In the genomic region with DNA sequence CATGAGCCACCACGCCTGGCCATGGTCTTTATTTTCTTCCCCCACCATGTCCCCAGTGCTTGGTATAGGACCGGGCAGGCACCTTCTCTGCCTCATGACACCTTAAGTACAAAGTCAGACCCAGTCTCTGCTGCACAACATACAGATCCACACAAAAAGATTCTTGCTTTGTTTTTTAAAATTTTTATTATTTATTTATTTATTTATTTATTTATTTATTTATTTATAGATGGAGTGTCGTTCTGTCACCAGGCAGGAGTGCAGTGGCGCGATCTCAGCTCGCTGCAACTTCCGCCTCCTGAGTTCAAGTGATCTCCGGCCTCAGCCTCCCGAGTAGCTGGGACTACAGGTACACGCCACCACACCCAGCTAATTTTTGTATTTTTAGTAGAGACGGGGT, we compare ENCODE assay signal across 25 cellular contexts. TPM values are rescaled to one million over a fixed set of nuclear protein-coding genes. Genes with fewer than 3 reads are reported as not detected.
A peak's percentile ranks its signal among the peaks of the same experiment; 100 is the strongest.
DNase-seq lines count a peak whose midpoint lies in the region; ATAC-seq, FAIRE-seq and TF ChIP-seq lines count a peak whose summit lies in the region.
"Had no signal": no experiment of that assay in that cellular context is flagged by ENCODE, and none has a peak within 500 bp of the region (broad histone marks: within the 10 kb centered on the region; RNA-seq: fewer than 3 reads in every experiment).

No MANE protein-coding gene starts in this region.

- H3K36me3 Mint-ChIP-seq in T-helper 17 cell (ENCODE audit: low read depth), result peaks cover 5% of the 10 kb centered on the region
- H3K36me3 Mint-ChIP-seq in GM23338 (ENCODE audit: low read depth), result peaks cover 4% of the 10 kb centered on the region; the same call in 2 of the 3 replicates
- no peaks in the 10 kb centered on the region for H3K36me3 Mint-ChIP-seq in activated CD8-positive, alpha-beta T cell treated with anti-CD3 and anti-CD28 coated beads for 36 hours (ENCODE audit: low read depth)

- H3K4me1 Mint-ChIP-seq in T-helper 17 cell (peaks cover 14% of the 10 kb centered on the region), GM23338 (peaks cover 7% of the 10 kb centered on the region)
- peaks cover 8% of the 10 kb centered on the region for H3K4me1 Mint-ChIP-seq in activated CD8-positive, alpha-beta T cell treated with anti-CD3 and anti-CD28 coated beads for 36 hours (ENCODE audit: low read depth)

- H3K9me2 ChIP-seq in GM23338 (ENCODE audit: insufficient read depth), result no peaks in the 10 kb centered on the region

- H3K36me3 ChIP-seq in HEK293 (ENCODE audit: control insufficient read depth in 2 of 2, insufficient read depth in 1 of 2, low read length in 2 of 2) (no peaks in the 10 kb centered on the region), K562 (ENCODE audit: control insufficient read depth, insufficient read depth, low read length) (no peaks in the 10 kb centered on the region), GM23338 (ENCODE audit: insufficient read depth) (no peaks in the 10 kb centered on the region)
- H3K36me3 ChIP-seq: BE2C, BLaER1 had no signal

- H3K4me2 ChIP-seq in A549, result no peak overlapping the region
- H3K4me2 ChIP-seq in K562 (ENCODE audit: insufficient read depth, low read length), result no peak overlapping the region
- H3K4me2 ChIP-seq in GM23338, result no peak overlapping the region
- H3K4me2 ChIP-seq: BLaER1 had no signal

- DNase-seq in A549 (ENCODE audit: low read depth in 1 of 2, low spot score in 1 of 2) (no peak), T-helper 17 cell (no peak), K562 (ENCODE audit: extremely low read depth in 1 of 4, low spot score in 3 of 4) (no peak), GM23338 (ENCODE audit: low spot score) (no peak)
- DNase-seq in activated naive CD4-positive, alpha-beta T cell (lab: John Stamatoyannopoulos, UW), result no peak
- no peak for DNase-seq in activated CD8-positive, alpha-beta T cell treated with anti-CD3 and anti-CD28 coated beads for 36 hours
- DNase-seq: ACHN; BE2C; C1 segment of cervical spinal cord; Caco-2; Calu3; CD4-positive, alpha-beta T cell; CD8-positive, alpha-beta T cell; DMS79 treated with DMSO at 0.1 percent for 48 hours; GF-D8 had no signal

- no peaks in the 10 kb centered on the region; the same call in 1 of the 2 replicates for H4K20me1 ChIP-seq in K562 (replicated peaks; ENCODE audit: control insufficient read depth, insufficient read depth, low read length)
- no peaks in the 10 kb centered on the region; the same call in 1 of the 2 replicates for H4K20me1 ChIP-seq in GM23338 (replicated peaks; ENCODE audit: insufficient read depth)

- no TSS peak for BruUV-seq in K562 (replicated peaks; lab: Mats Ljungman, UMichigan)

- H3K27ac ChIP-seq in A549, result no peak overlapping the region
- no peak overlapping the region for H3K27ac ChIP-seq in HEK293 (ENCODE audit: extremely low read depth, low read depth, low read length)
- H3K27ac ChIP-seq in K562 (ENCODE audit: extremely low read depth, low read depth, low read length), result no peak overlapping the region
- H3K27ac ChIP-seq in GM23338 (ENCODE audit: low read depth), result no peak overlapping the region
- H3K27ac ChIP-seq: 22Rv1, BLaER1 had no signal

- no peaks in the 10 kb centered on the region for H3K4me1 ChIP-seq in A549
- H3K4me1 ChIP-seq in HEK293 (ENCODE audit: control insufficient read depth, insufficient read depth, low read length), result no peaks in the 10 kb centered on the region
- peaks cover 5 to 49% of the 10 kb centered on the region in 2 experiments; a peak in 4 of 5 replicates for H3K4me1 ChIP-seq in K562 (replicated peaks in 1 of 2; ENCODE audit: control insufficient read depth in 2 of 2, insufficient read depth in 2 of 2, low read length in 2 of 2)
- H3K4me1 ChIP-seq in GM23338 (ENCODE audit: insufficient read depth), result no peaks in the 10 kb centered on the region; the same call in 1 of the 2 replicates
- H3K4me1 ChIP-seq: BE2C, Caco-2 had no signal

- TF ChIP-seq RAD21 in A549 (conservative IDR thresholded peaks at IDR 0.05 in 1 of 2, IDR thresholded peaks at IDR 0.05 in 1 of 2) (no peak), K562 (CRISPR knock-in tag; conservative IDR thresholded peaks at IDR 0.05 in 1 of 2, IDR thresholded peaks at IDR 0.05 in 1 of 2) (no peak)

- FAIRE-seq in A549 (lab: Jason Lieb, UNC) (no peak), K562 (lab: Jason Lieb, UNC) (no peak)
- FAIRE-seq: D721Med, G401.6, GM12891, GM18507, GM19239 had no signal

- H2AFZ ChIP-seq in K562 (ENCODE audit: low read depth, low read length), result no peak overlapping the region
- H2AFZ ChIP-seq in GM23338, result no peak overlapping the region

- peaks cover 25% of the 10 kb centered on the region for H3K79me2 ChIP-seq in K562 (ENCODE audit: control insufficient read depth, insufficient read depth, low read length)
- no peaks in the 10 kb centered on the region for H3K79me2 ChIP-seq in GM23338 (replicated peaks; ENCODE audit: insufficient read depth)

- H3K9me3 ChIP-seq in A549 (no peaks in the 10 kb centered on the region), HEK293 (ENCODE audit: control insufficient read depth, insufficient read depth, low read depth, low read length) (no peaks in the 10 kb centered on the region), T-helper 17 cell (ENCODE audit: control insufficient read depth, low read length, poor library complexity, severe bottlenecking) (no peaks in the 10 kb centered on the region), K562 (replicated peaks; ENCODE audit: control insufficient read depth, insufficient read depth, low read depth, low read length) (no peaks in the 10 kb centered on the region)
- H3K9me3 ChIP-seq: BE2C, Caco-2 had no signal

- TF ChIP-seq POLR2A in A549 (IDR thresholded peaks at IDR 0.05; ENCODE audit: low read length) (no peak), K562 (conservative IDR thresholded peaks at IDR 0.05) (no peak)

- H3K9me3 Mint-ChIP-seq in GM23338, result peaks cover 5% of the 10 kb centered on the region; the same call in 1 of the 3 replicates
- H3K9me3 Mint-ChIP-seq in activated CD8-positive, alpha-beta T cell treated with anti-CD3 and anti-CD28 coated beads for 36 hours, result no peaks in the 10 kb centered on the region
- H3K9me3 Mint-ChIP-seq: CD4-positive, alpha-beta T cell; CD8-positive, alpha-beta T cell had no signal

- ATAC-seq in A549 (no peak), T-helper 17 cell (no peak), K562 (no peak), GM23338 (no peak), GM18867 (IDR thresholded peaks at IDR 0.05; ENCODE audit: unreplicated experiment) (no peak)
- no peak for ATAC-seq in activated CD8-positive, alpha-beta T cell treated with anti-CD3 and anti-CD28 coated beads for 36 hours
- ATAC-seq: CD8-positive, alpha-beta T cell had no signal

- no peak for TF ChIP-seq EP300 in A549 (IDR thresholded peaks at IDR 0.05)
- no peak for TF ChIP-seq EP300 in K562 (IDR thresholded peaks at IDR 0.05; ENCODE audit: low read length)

- intact Hi-C loops in K562 (cut with micrococcal nuclease), result no loop called here
- intact Hi-C loops in activated CD8-positive, alpha-beta T cell treated with anti-CD3 and anti-CD28 coated beads for 36 hours (cut with micrococcal nuclease), result no loop called here

- no peak for TF ChIP-seq CTCF in A549 (IDR thresholded peaks at IDR 0.05)
- TF ChIP-seq CTCF in HEK293 (tag by site-specific recombination; IDR thresholded peaks at IDR 0.05), result no peak
- TF ChIP-seq CTCF in K562 (IDR thresholded peaks at IDR 0.05 in 2 of 3, conservative IDR thresholded peaks at IDR 0.05 in 1 of 3; ENCODE audit: insufficient read depth in 2 of 3, low read depth in 1 of 3, low read length in 3 of 3), result no peak
- no peak for TF ChIP-seq CTCF in GM23338 (conservative IDR thresholded peaks at IDR 0.05; ENCODE audit: low read depth in 2 of 2)
- TF ChIP-seq CTCF in activated CD8-positive, alpha-beta T cell treated with anti-CD3 and anti-CD28 coated beads for 36 hours (IDR thresholded peaks at IDR 0.05), result no peak

- POLR2A ChIA-PET in A549 (lab: Yijun Ruan, JAX), result interaction anchor here (1.0 kb wide), 1 partner anchor 160 kb away, joined by 3 read pairs; no protein-coding TSS in a partner anchor
- POLR2A ChIA-PET in HEK293 (lab: Yijun Ruan, JAX), result no interaction called here
- POLR2A ChIA-PET in K562 (lab: Yijun Ruan, JAX), result no interaction called here
- POLR2A ChIA-PET in activated CD8-positive, alpha-beta T cell treated with anti-CD3 and anti-CD28 coated beads for 36 hours (lab: Charles Lee), result interaction anchor here (1.2 kb wide), 1 partner anchor 107 kb away, joined by 3 read pairs; no protein-coding TSS in a partner anchor

- H3K27me3 ChIP-seq in K562 (ENCODE audit: control insufficient read depth in 2 of 2, insufficient read depth in 2 of 2, low read length in 2 of 2) (no peaks in the 10 kb centered on the region; a peak in 1 of 5 replicates), GM23338 (ENCODE audit: insufficient read depth) (peaks cover 67% of the 10 kb centered on the region)
- H3K27me3 ChIP-seq: BE2C had no signal

- H3K4me3 ChIP-seq in A549, result no peak overlapping the region
- H3K4me3 ChIP-seq in HEK293 (ENCODE audit: low read depth, low read length), result no peak overlapping the region
- H3K4me3 ChIP-seq in K562, result no peak overlapping the region
- H3K4me3 ChIP-seq in GM23338, result no peak overlapping the region
- H3K4me3 ChIP-seq: BLaER1 had no signal

- CTCF ChIA-PET in A549 (lab: Yijun Ruan, JAX) (interaction anchor here (1.1 to 1.7 kb wide), 3 partner anchors 9 to 69 kb away, joined by 4 to 5 read pairs (median 5); no protein-coding TSS in a partner anchor), HEK293 (lab: Yijun Ruan, JAX) (interaction anchor here (0.9 to 1.1 kb wide), 2 partner anchors 28 to 102 kb away, joined by 3 to 4 read pairs; no protein-coding TSS in a partner anchor), K562 (lab: Yijun Ruan, JAX; ENCODE audit: low intra/inter-chr PET ratio) (no interaction called here)
- CTCF ChIA-PET in activated CD8-positive, alpha-beta T cell treated with anti-CD3 and anti-CD28 coated beads for 36 hours (lab: Charles Lee), result interaction anchor here (0.6 to 2.6 kb wide), 5 partner anchors 9 to 240 kb away, joined by 3 to 10 read pairs (median 6); no protein-coding TSS in a partner anchor

- H3K27ac Mint-ChIP-seq in T-helper 17 cell, result peak overlapping the region; percentile 41
- H3K27ac Mint-ChIP-seq in GM23338, result no peak overlapping the region
- H3K27ac Mint-ChIP-seq in activated CD8-positive, alpha-beta T cell treated with anti-CD3 and anti-CD28 coated beads for 36 hours, result no peak overlapping the region
- H3K27ac Mint-ChIP-seq: CD4-positive, alpha-beta T cell; CD8-positive, alpha-beta T cell had no signal

- H3K9me1 ChIP-seq in K562 (ENCODE audit: control insufficient read depth, insufficient read depth, low read length), result no peaks in the 10 kb centered on the region

- H3K9ac ChIP-seq in K562 (ENCODE audit: insufficient read depth in 1 of 2, low read depth in 2 of 2, low read length in 2 of 2), result no peak overlapping the region
- H3K9ac ChIP-seq: BLaER1 had no signal

- H3F3A ChIP-seq in GM23338 (replicated peaks; ENCODE audit: low read depth), result peaks cover 8% of the 10 kb centered on the region; the same call in 1 of the 2 replicates

- in situ Hi-C loops in K562 (cut with MboI), result no loop called here

- H3K27me3 Mint-ChIP-seq in T-helper 17 cell (peaks cover 17% of the 10 kb centered on the region), GM23338 (ENCODE audit: insufficient read depth, low read depth, poor library complexity) (peaks cover 66% of the 10 kb centered on the region)
- H3K27me3 Mint-ChIP-seq in activated CD8-positive, alpha-beta T cell treated with anti-CD3 and anti-CD28 coated beads for 36 hours, result peaks cover 8% of the 10 kb centered on the region

- WGBS in A549 (ENCODE audit: missing lambda C conversion rate), result 92% methylated on average over 11 of the region's 11 CpGs
- WGBS in K562 (ENCODE audit: insufficient coverage, low coverage, missing lambda C conversion rate), result 89% methylated on average over 11 of the region's 11 CpGs

- H3K4me3 Mint-ChIP-seq in T-helper 17 cell (no peak overlapping the region), GM23338 (no peak overlapping the region)
- no peak overlapping the region for H3K4me3 Mint-ChIP-seq in activated CD8-positive, alpha-beta T cell treated with anti-CD3 and anti-CD28 coated beads for 36 hours
- H3K4me3 Mint-ChIP-seq: CD8-positive, alpha-beta T cell had no signal

RNA-seq across cellular contexts. Expression of a gene that starts 2.5 kb away (rescaled TPM):
- polyA plus RNA-seq in A549 (2011; rRNA removed), result 0.52 and 1.0 TPM in 2 replicates
- polyA plus RNA-seq in A549 (2012; cell fraction: cytosol; rRNA removed), result 1.1 and 1.5 TPM in 2 replicates
- 1.5 and 2.0 TPM in 2 replicates for polyA plus RNA-seq in A549 (2012; cell fraction: nucleus; rRNA removed)
- polyA plus RNA-seq in A549 (2017; fragmentation: RNase III; extraction: RNeasy Plus Mini Kit Qiagen cat#74134 plus additional on column Dnase treatment), result 3.0 to 4.5 TPM (median 3.0 TPM) in 3 replicates
- polyA minus RNA-seq in A549 (2011; rRNA and poly(A)+ RNA removed), result 1.1 and 2.5 TPM in 2 replicates
- total RNA-seq in T-helper 17 cell, result under 1 TPM; 0.75 to 0.86 TPM
- total RNA-seq in K562 (2011; cell fraction: chromatin; rRNA removed; ENCODE audit: low replicate concordance), result 18.3 and 47.5 TPM in 2 replicates
- total RNA-seq in K562 (2011; cell fraction: nucleolus; rRNA removed), result 13.6 and 14.8 TPM in 2 replicates
- 10.4 and 11.4 TPM in 2 replicates for total RNA-seq in K562 (2011; cell fraction: nucleoplasm; rRNA removed)
- total RNA-seq in K562 (2014; rRNA removed), result 5.4 and 7.7 TPM in 2 replicates
- total RNA-seq in K562 (2014; rRNA removed; fragmentation: Illumina TruSeq; extraction: Trizol), result 2.3 and 6.4 TPM in 2 replicates
- total RNA-seq in K562 (2015; rRNA removed; fragmentation: Illumina TruSeq; extraction: Trizol), result 3.1 and 3.8 TPM in 2 replicates
- 23.1 and 26.8 TPM in 2 replicates for total RNA-seq in K562 (2021)
- 2.9 and 5.6 TPM in 2 replicates for polyA plus RNA-seq in K562 (2011; rRNA removed)
- polyA plus RNA-seq in K562 (2011; cell fraction: cytosol; rRNA removed), result 3.2 and 3.6 TPM in 2 replicates
- polyA plus RNA-seq in K562 (2011; cell fraction: nucleus; rRNA removed), result 10.1 and 10.4 TPM in 2 replicates
- 8.7 and 9.6 TPM in 2 replicates for polyA plus RNA-seq in K562 (2012)
- polyA plus RNA-seq in K562 (2014; fragmentation: Illumina TruSeq; extraction: Trizol), result 7.7 and 9.2 TPM in 2 replicates
- polyA plus RNA-seq in K562 (2014; fragmentation: Nextera tagmentation; extraction: Ambion mirVana), result under 1 TPM; 0.28 to 0.34 TPM
- 6.8 and 7.2 TPM in 2 replicates for polyA plus RNA-seq in K562 (2014; rRNA removed)
- 2.8 and 3.1 TPM in 2 replicates for polyA minus RNA-seq in K562 (2011; rRNA and poly(A)+ RNA removed)
- 7.3 and 7.8 TPM in 2 replicates for polyA minus RNA-seq in K562 (2011; cell fraction: cytosol; rRNA and poly(A)+ RNA removed)
- 5.7 and 7.9 TPM in 2 replicates for polyA minus RNA-seq in K562 (2011; cell fraction: nucleus; rRNA and poly(A)+ RNA removed)
- total RNA-seq in GM23338 (2014; rRNA removed; shearing (Covaris generic)), result 0.14 and 1.2 TPM in 2 replicates
- polyA plus RNA-seq in GM23338 (2016; fragmentation: Nextera tagmentation; extraction: Ambion mirVana), result 0.06 and 0.31 TPM in 2 replicates
- total RNA-seq in activated CD8-positive, alpha-beta T cell treated with anti-CD3 and anti-CD28 coated beads for 36 hours, result 1 to 10 TPM; 4.7 to 5.0 TPM

RNA-seq across cellular contexts. Expression of a gene that starts 23.4 kb away (rescaled TPM):
- polyA plus RNA-seq in A549 (2011; rRNA removed) (0.12 and 0.16 TPM in 2 replicates), A549 (2017; fragmentation: RNase III; extraction: RNeasy Plus Mini Kit Qiagen cat#74134 plus additional on column Dnase treatment) (0.12 to 0.21 TPM (median 0.14 TPM) in 3 replicates), K562 (2011; rRNA removed) (0.60 and 0.89 TPM in 2 replicates), K562 (2014; fragmentation: Illumina TruSeq; extraction: Trizol) (0.71 and 0.83 TPM in 2 replicates), K562 (2014; fragmentation: Nextera tagmentation; extraction: Ambion mirVana) (under 1 TPM; 0.42 to 0.63 TPM), K562 (2014; rRNA removed) (0.50 and 0.66 TPM in 2 replicates), GM23338 (2016; fragmentation: Nextera tagmentation; extraction: Ambion mirVana) (0.10 and 0.18 TPM in 2 replicates)
- 0.16 and 0.19 TPM in 2 replicates for polyA plus RNA-seq in A549 (2012; cell fraction: cytosol; rRNA removed)
- polyA plus RNA-seq in A549 (2012; cell fraction: nucleus; rRNA removed), result 0.35 and 0.54 TPM in 2 replicates
- polyA minus RNA-seq in A549 (2011; rRNA and poly(A)+ RNA removed), result 0.08 TPM in 1 of 2 replicates, not detected in the other
- total RNA-seq in T-helper 17 cell (not detected), K562 (2014; rRNA removed) (0.27 and 0.82 TPM in 2 replicates), K562 (2014; rRNA removed; fragmentation: Illumina TruSeq; extraction: Trizol) (0.38 and 0.40 TPM in 2 replicates), K562 (2015; rRNA removed; fragmentation: Illumina TruSeq; extraction: Trizol) (0.22 and 0.23 TPM in 2 replicates), K562 (2021) (0.74 and 0.78 TPM in 2 replicates)
- 2.2 and 4.9 TPM in 2 replicates for total RNA-seq in K562 (2011; cell fraction: chromatin; rRNA removed; ENCODE audit: low replicate concordance)
- 2.3 and 2.4 TPM in 2 replicates for total RNA-seq in K562 (2011; cell fraction: nucleolus; rRNA removed)
- total RNA-seq in K562 (2011; cell fraction: nucleoplasm; rRNA removed), result 2.3 and 3.3 TPM in 2 replicates
- polyA plus RNA-seq in K562 (2011; cell fraction: cytosol; rRNA removed), result 0.71 and 0.72 TPM in 2 replicates
- polyA plus RNA-seq in K562 (2011; cell fraction: nucleus; rRNA removed), result 1.9 and 3.0 TPM in 2 replicates
- 0.43 and 0.97 TPM in 2 replicates for polyA plus RNA-seq in K562 (2012)
- polyA minus RNA-seq in K562 (2011; rRNA and poly(A)+ RNA removed), result 0.18 and 0.28 TPM in 2 replicates
- polyA minus RNA-seq in K562 (2011; cell fraction: cytosol; rRNA and poly(A)+ RNA removed), result 0.48 TPM in 1 of 2 replicates, not detected in the other
- 0.33 TPM in 1 of 2 replicates, not detected in the other for polyA minus RNA-seq in K562 (2011; cell fraction: nucleus; rRNA and poly(A)+ RNA removed)
- total RNA-seq in GM23338 (2014; rRNA removed; shearing (Covaris generic)), result 0.28 TPM in 1 of 2 replicates, not detected in the other
- total RNA-seq in activated CD8-positive, alpha-beta T cell treated with anti-CD3 and anti-CD28 coated beads for 36 hours, result not detected
- total RNA-seq: Caco-2; CD4-positive, alpha-beta T cell; CD8-positive, alpha-beta T cell had no signal
- polyA plus RNA-seq: AG04450 had no signal

RNA-seq across cellular contexts. Expression of a gene that starts 35.7 kb away (rescaled TPM):
- polyA plus RNA-seq in A549 (2011; rRNA removed) (18.3 and 26.4 TPM in 2 replicates), A549 (2017; fragmentation: RNase III; extraction: RNeasy Plus Mini Kit Qiagen cat#74134 plus additional on column Dnase treatment) (30.7 to 31.9 TPM (median 31.1 TPM) in 3 replicates), K562 (2011; rRNA removed) (29.2 and 30.4 TPM in 2 replicates), K562 (2014; fragmentation: Illumina TruSeq; extraction: Trizol) (11.5 and 20.3 TPM in 2 replicates), K562 (2014; fragmentation: Nextera tagmentation; extraction: Ambion mirVana) (1 to 10 TPM; 5.1 to 6.8 TPM), K562 (2014; rRNA removed) (114 and 122 TPM in 2 replicates), GM23338 (2016; fragmentation: Nextera tagmentation; extraction: Ambion mirVana) (255 and 290 TPM in 2 replicates)
- polyA plus RNA-seq in A549 (2012; cell fraction: cytosol; rRNA removed), result 74.9 and 82.7 TPM in 2 replicates
- 37.7 and 45.3 TPM in 2 replicates for polyA plus RNA-seq in A549 (2012; cell fraction: nucleus; rRNA removed)
- 3.5 and 3.8 TPM in 2 replicates for polyA minus RNA-seq in A549 (2011; rRNA and poly(A)+ RNA removed)
- total RNA-seq in T-helper 17 cell (1 to 10 TPM; 6.9 to 8.3 TPM), K562 (2014; rRNA removed) (143 and 161 TPM in 2 replicates), K562 (2014; rRNA removed; fragmentation: Illumina TruSeq; extraction: Trizol) (9.1 and 12.9 TPM in 2 replicates), K562 (2015; rRNA removed; fragmentation: Illumina TruSeq; extraction: Trizol) (39.5 and 40.1 TPM in 2 replicates), K562 (2021) (47.3 and 48.8 TPM in 2 replicates)
- 2.1 and 5.5 TPM in 2 replicates for total RNA-seq in K562 (2011; cell fraction: chromatin; rRNA removed; ENCODE audit: low replicate concordance)
- total RNA-seq in K562 (2011; cell fraction: nucleolus; rRNA removed), result 10.1 and 11.0 TPM in 2 replicates
- 7.2 TPM in 2 replicates for total RNA-seq in K562 (2011; cell fraction: nucleoplasm; rRNA removed)
- 29.3 and 72.0 TPM in 2 replicates for polyA plus RNA-seq in K562 (2011; cell fraction: cytosol; rRNA removed)
- polyA plus RNA-seq in K562 (2011; cell fraction: nucleus; rRNA removed), result 15.3 and 17.2 TPM in 2 replicates
- 35.2 and 43.7 TPM in 2 replicates for polyA plus RNA-seq in K562 (2012)
- polyA minus RNA-seq in K562 (2011; rRNA and poly(A)+ RNA removed), result 4.2 and 6.1 TPM in 2 replicates
- polyA minus RNA-seq in K562 (2011; cell fraction: cytosol; rRNA and poly(A)+ RNA removed), result 9.9 and 13.6 TPM in 2 replicates
- polyA minus RNA-seq in K562 (2011; cell fraction: nucleus; rRNA and poly(A)+ RNA removed), result 4.6 and 5.3 TPM in 2 replicates
- total RNA-seq in GM23338 (2014; rRNA removed; shearing (Covaris generic)), result 46.5 and 63.9 TPM in 2 replicates
- total RNA-seq in activated CD8-positive, alpha-beta T cell treated with anti-CD3 and anti-CD28 coated beads for 36 hours, result 10 to 100 TPM; 32.6 to 36.0 TPM

RNA-seq across cellular contexts. Expression of a gene that starts 47.1 kb away (rescaled TPM):
- 46.4 and 56.2 TPM in 2 replicates for polyA plus RNA-seq in A549 (2011; rRNA removed)
- polyA plus RNA-seq in A549 (2012; cell fraction: cytosol; rRNA removed), result 105 and 107 TPM in 2 replicates
- polyA plus RNA-seq in A549 (2012; cell fraction: nucleus; rRNA removed), result 125 and 132 TPM in 2 replicates
- 68.6 to 71.6 TPM (median 71.1 TPM) in 3 replicates for polyA plus RNA-seq in A549 (2017; fragmentation: RNase III; extraction: RNeasy Plus Mini Kit Qiagen cat#74134 plus additional on column Dnase treatment)
- polyA minus RNA-seq in A549 (2011; rRNA and poly(A)+ RNA removed), result 39.3 and 68.6 TPM in 2 replicates
- 10 to 100 TPM; 74.1 to 82.1 TPM for total RNA-seq in T-helper 17 cell
- total RNA-seq in K562 (2011; cell fraction: chromatin; rRNA removed; ENCODE audit: low replicate concordance), result 62.5 and 156 TPM in 2 replicates
- 117 and 120 TPM in 2 replicates for total RNA-seq in K562 (2011; cell fraction: nucleolus; rRNA removed)
- total RNA-seq in K562 (2011; cell fraction: nucleoplasm; rRNA removed), result 89.2 and 96.1 TPM in 2 replicates
- total RNA-seq in K562 (2014; rRNA removed), result 181 and 279 TPM in 2 replicates
- 47.8 and 56.5 TPM in 2 replicates for total RNA-seq in K562 (2014; rRNA removed; fragmentation: Illumina TruSeq; extraction: Trizol)
- total RNA-seq in K562 (2015; rRNA removed; fragmentation: Illumina TruSeq; extraction: Trizol), result 102 and 103 TPM in 2 replicates
- 143 and 155 TPM in 2 replicates for total RNA-seq in K562 (2021)
- polyA plus RNA-seq in K562 (2011; rRNA removed), result 44.1 and 61.2 TPM in 2 replicates
- 93.6 and 155 TPM in 2 replicates for polyA plus RNA-seq in K562 (2011; cell fraction: cytosol; rRNA removed)
- 108 and 152 TPM in 2 replicates for polyA plus RNA-seq in K562 (2011; cell fraction: nucleus; rRNA removed)
- 184 and 224 TPM in 2 replicates for polyA plus RNA-seq in K562 (2012)
- polyA plus RNA-seq in K562 (2014; fragmentation: Illumina TruSeq; extraction: Trizol), result 179 and 212 TPM in 2 replicates
- 10 to 100 TPM in 1 of 2 experiments, 1 to 10 TPM in 1; 9.5 to 40.4 TPM for polyA plus RNA-seq in K562 (2014; fragmentation: Nextera tagmentation; extraction: Ambion mirVana)
- 101 and 127 TPM in 2 replicates for polyA plus RNA-seq in K562 (2014; rRNA removed)
- polyA minus RNA-seq in K562 (2011; rRNA and poly(A)+ RNA removed), result 33.9 and 34.4 TPM in 2 replicates
- 98.0 and 181 TPM in 2 replicates for polyA minus RNA-seq in K562 (2011; cell fraction: cytosol; rRNA and poly(A)+ RNA removed)
- 31.2 and 37.4 TPM in 2 replicates for polyA minus RNA-seq in K562 (2011; cell fraction: nucleus; rRNA and poly(A)+ RNA removed)
- 67.0 and 69.7 TPM in 2 replicates for total RNA-seq in GM23338 (2014; rRNA removed; shearing (Covaris generic))
- polyA plus RNA-seq in GM23338 (2016; fragmentation: Nextera tagmentation; extraction: Ambion mirVana), result 121 and 127 TPM in 2 replicates
- 100 to 1,000 TPM; 189 to 190 TPM for total RNA-seq in activated CD8-positive, alpha-beta T cell treated with anti-CD3 and anti-CD28 coated beads for 36 hours

RNA-seq across cellular contexts. Expression of a gene that starts 54.3 kb away (rescaled TPM):
- polyA plus RNA-seq in A549 (2011; rRNA removed) (356 and 419 TPM in 2 replicates), A549 (2017; fragmentation: RNase III; extraction: RNeasy Plus Mini Kit Qiagen cat#74134 plus additional on column Dnase treatment) (484 to 507 TPM (median 494 TPM) in 3 replicates), K562 (2011; rRNA removed) (628 and 644 TPM in 2 replicates), K562 (2014; fragmentation: Illumina TruSeq; extraction: Trizol) (643 and 731 TPM in 2 replicates), K562 (2014; fragmentation: Nextera tagmentation; extraction: Ambion mirVana) (100 to 1,000 TPM; 126 to 147 TPM), K562 (2014; rRNA removed) (642 and 658 TPM in 2 replicates), GM23338 (2016; fragmentation: Nextera tagmentation; extraction: Ambion mirVana) (1,131 and 1,182 TPM in 2 replicates)
- polyA plus RNA-seq in A549 (2012; cell fraction: cytosol; rRNA removed), result 378 and 414 TPM in 2 replicates
- 343 and 404 TPM in 2 replicates for polyA plus RNA-seq in A549 (2012; cell fraction: nucleus; rRNA removed)
- polyA minus RNA-seq in A549 (2011; rRNA and poly(A)+ RNA removed), result 427 and 530 TPM in 2 replicates
- total RNA-seq in T-helper 17 cell (100 to 1,000 TPM; 418 to 472 TPM), K562 (2014; rRNA removed) (673 and 912 TPM in 2 replicates), K562 (2014; rRNA removed; fragmentation: Illumina TruSeq; extraction: Trizol) (473 and 509 TPM in 2 replicates), K562 (2015; rRNA removed; fragmentation: Illumina TruSeq; extraction: Trizol) (794 and 811 TPM in 2 replicates), K562 (2021) (730 and 790 TPM in 2 replicates)
- 1,154 and 1,519 TPM in 2 replicates for total RNA-seq in K562 (2011; cell fraction: chromatin; rRNA removed; ENCODE audit: low replicate concordance)
- total RNA-seq in K562 (2011; cell fraction: nucleolus; rRNA removed), result 2,017 and 2,086 TPM in 2 replicates
- total RNA-seq in K562 (2011; cell fraction: nucleoplasm; rRNA removed), result 1,334 and 1,801 TPM in 2 replicates
- polyA plus RNA-seq in K562 (2011; cell fraction: cytosol; rRNA removed), result 488 and 529 TPM in 2 replicates
- polyA plus RNA-seq in K562 (2011; cell fraction: nucleus; rRNA removed), result 369 and 585 TPM in 2 replicates
- polyA plus RNA-seq in K562 (2012), result 684 and 846 TPM in 2 replicates
- 673 and 889 TPM in 2 replicates for polyA minus RNA-seq in K562 (2011; rRNA and poly(A)+ RNA removed)
- polyA minus RNA-seq in K562 (2011; cell fraction: cytosol; rRNA and poly(A)+ RNA removed), result 377 and 404 TPM in 2 replicates
- polyA minus RNA-seq in K562 (2011; cell fraction: nucleus; rRNA and poly(A)+ RNA removed), result 138 and 244 TPM in 2 replicates
- 724 and 760 TPM in 2 replicates for total RNA-seq in GM23338 (2014; rRNA removed; shearing (Covaris generic))
- total RNA-seq in activated CD8-positive, alpha-beta T cell treated with anti-CD3 and anti-CD28 coated beads for 36 hours, result 100 to 1,000 TPM; 535 to 563 TPM

Comparison
In these comparisons a context has a peak if more than half of its experiments do, and no peak if none do; other contexts are left out.
1. POLR2A ChIA-PET loops: an anchor here in A549 (1.0 kb wide) and activated CD8-positive, alpha-beta T cell treated with anti-CD3 and anti-CD28 coated beads for 36 hours (1.2 kb wide); none called in HEK293 and K562.